ENCODE assay signal across 8 cellular contexts in genomic region chr20:32481311-32482103, GRCh38.
A peak's percentile ranks its signal among the peaks of the same experiment; 100 is the strongest.
DNase-seq lines count a peak whose midpoint lies in the region; ATAC-seq, FAIRE-seq and TF ChIP-seq lines count a peak whose summit lies in the region.

No MANE protein-coding gene starts in this region.

- H3K27me3 Mint-ChIP-seq in CD4-positive, alpha-beta T cell: no peaks in the 10 kb centered on the region
- no peaks in the 10 kb centered on the region for H3K27me3 Mint-ChIP-seq in osteocyte (ENCODE audit: unreplicated experiment)

- H3K9me3 ChIP-seq in CD4-positive, alpha-beta T cell (ENCODE audit: control insufficient read depth, low read length): no peaks in the 10 kb centered on the region
- no peaks in the 10 kb centered on the region for H3K9me3 ChIP-seq in Peyer's patch

- peaks cover 69% of the 10 kb centered on the region for H3K4me1 Mint-ChIP-seq in CD4-positive, alpha-beta T cell (ENCODE audit: low read depth)
- H3K4me1 Mint-ChIP-seq in osteocyte (ENCODE audit: unreplicated experiment): peaks cover 53% of the 10 kb centered on the region

- H3K27ac ChIP-seq in CD4-positive, alpha-beta T cell (ENCODE audit: low read depth, low read length): no peak overlapping the region
- H3K27ac ChIP-seq in Peyer's patch: peak overlapping the region; percentile 31 to 95 (median 90)

- intact Hi-C loops in CD4-positive, alpha-beta T cell (cut with DNase I, micrococcal nuclease): loop anchor here in 1 of 2 experiments (5.0 kb wide), 2 partner anchors 34 to 199 kb away; no protein-coding TSS in a partner anchor

- CTCF ChIA-PET in CD4-positive, alpha-beta T cell (lab: Charles Lee): interaction anchor here (0.6 kb wide), 1 partner anchor 184 kb away, joined by 3 read pairs; no protein-coding TSS in a partner anchor

- H3K36me3 Mint-ChIP-seq in CD4-positive, alpha-beta T cell (ENCODE audit: low read depth): peaks cover 13% of the 10 kb centered on the region
- peaks cover 1% of the 10 kb centered on the region for H3K36me3 Mint-ChIP-seq in osteocyte (ENCODE audit: unreplicated experiment)

- TF ChIP-seq POLR2A in Peyer's patch (IDR thresholded peaks at IDR 0.05): no peak

- DNase-seq in CD4-positive, alpha-beta T cell: no peak
- DNase-seq in Peyer's patch: peak in 1 of 3 donors; percentile 62
- peak; percentile 23 to 28 for DNase-seq in frontal cortex (ENCODE audit: low spot score in 2 of 2)
- DNase-seq in osteocyte (ENCODE audit: extremely low spot score, unreplicated experiment): no peak
- no peak for DNase-seq in central memory CD4-positive, alpha-beta T cell
- no peak for DNase-seq in NCI-H187 treated with DMSO at 0.1 percent for 48 hours (lab: John Stamatoyannopoulos, UW)
- DNase-seq in SHP77 treated with DMSO at 0.1 percent for 48 hours (lab: John Stamatoyannopoulos, UW): no peak
- DNase-seq in epidermal melanocyte (ENCODE audit: insufficient read length, low spot score): no peak

- no peak for TF ChIP-seq CTCF in CD4-positive, alpha-beta T cell (IDR thresholded peaks at IDR 0.05)
- TF ChIP-seq CTCF in Peyer's patch (IDR thresholded peaks at IDR 0.05) (no peak), osteocyte (IDR thresholded peaks at IDR 0.05) (no peak)

- H3K36me3 ChIP-seq in Peyer's patch: no peaks in the 10 kb centered on the region

- peak overlapping the region; percentile 73 for H3K27ac Mint-ChIP-seq in CD4-positive, alpha-beta T cell
- peak overlapping the region; percentile 63 for H3K27ac Mint-ChIP-seq in osteocyte (ENCODE audit: unreplicated experiment)

- POLR2A ChIA-PET in CD4-positive, alpha-beta T cell (lab: Charles Lee): interaction anchor here (0.6 to 1.4 kb wide), 5 partner anchors 14 to 122 kb away, joined by 3 read pairs; no protein-coding TSS in a partner anchor

- H3K9me3 Mint-ChIP-seq in CD4-positive, alpha-beta T cell: no peaks in the 10 kb centered on the region
- H3K9me3 Mint-ChIP-seq in osteocyte (ENCODE audit: unreplicated experiment): no peaks in the 10 kb centered on the region

- no peak for ATAC-seq in CD4-positive, alpha-beta T cell (ENCODE audit: poor library complexity)

- peaks cover 9 to 75% (median 13%) of the 10 kb centered on the region in 4 donors for H3K4me1 ChIP-seq in Peyer's patch

- H3K27me3 ChIP-seq in CD4-positive, alpha-beta T cell (ENCODE audit: control insufficient read depth, insufficient read depth, low read length): no peaks in the 10 kb centered on the region
- H3K27me3 ChIP-seq in Peyer's patch: no peaks in the 10 kb centered on the region

- no peak for FAIRE-seq in frontal cortex (lab: Jason Lieb, UNC)

- H3K4me3 ChIP-seq in Peyer's patch: peak overlapping the region in 3 of 4 donors; percentile 75 to 92 (median 91)

- peak overlapping the region; percentile 76 for H3K4me3 Mint-ChIP-seq in CD4-positive, alpha-beta T cell
- peak overlapping the region; percentile 84 for H3K4me3 Mint-ChIP-seq in osteocyte (ENCODE audit: unreplicated experiment)

Comparison
In these comparisons a context has a peak if more than half of its experiments do, and no peak if none do; other contexts are left out.
1. DNase-seq: peak in frontal cortex (2 of 2); none in CD4-positive, alpha-beta T cell (0 of 10), osteocyte (single experiment), central memory CD4-positive, alpha-beta T cell (single experiment), NCI-H187 treated with DMSO at 0.1 percent for 48 hours (single experiment), SHP77 treated with DMSO at 0.1 percent for 48 hours (single experiment) and epidermal melanocyte (single experiment).